2 cellular contexts compared by ENCODE assay signal in genomic region chr4:185835814-185836213, GRCh38.
TF ChIP-seq lines count a peak whose summit lies in the region.

No MANE protein-coding gene starts in this region.

TF ChIP-seq in GM23338, 12 proteins besides CTCF, POLR2A, EP300 and RAD21 (continued from another document):
- TF ChIP-seq ETS1 (IDR thresholded peaks at IDR 0.05) = no peak
- TF ChIP-seq STAT1 (IDR thresholded peaks at IDR 0.05; ENCODE audit: unreplicated experiment) = no peak
- no peak for TF ChIP-seq EZH2 (IDR thresholded peaks at IDR 0.05; ENCODE audit: low read depth, unreplicated experiment)
- TF ChIP-seq ZNF462 (CRISPR knock-in tag; IDR thresholded peaks at IDR 0.05) = no peak

TF ChIP-seq in IMR-90, 13 proteins besides CTCF, POLR2A, EP300 and RAD21 (continued from another document):
- TF ChIP-seq ELK1 (IDR thresholded peaks at IDR 0.05; ENCODE audit: borderline replicate concordance, low read depth, low read length) (no peak), RCOR1 (IDR thresholded peaks at IDR 0.05; ENCODE audit: insufficient replicate concordance, low read length) (no peak), FOS (IDR thresholded peaks at IDR 0.05; ENCODE audit: low read depth, low read length) (no peak)
